9 cellular contexts compared by ENCODE assay signal in genomic region chr6:31541059-31541657, GRCh38. TPM values are rescaled to one million over a fixed set of nuclear protein-coding genes. Genes with fewer than 3 reads are reported as not detected.
DNase-seq lines count a peak whose midpoint lies in the region; ATAC-seq and TF ChIP-seq lines count a peak whose summit lies in the region.
"Had no signal": no experiment of that assay in that cellular context is flagged by ENCODE, and none has a peak within 500 bp of the region (broad histone marks: within the 10 kb centered on the region; RNA-seq: fewer than 3 reads in every experiment).

No MANE protein-coding gene starts in this region.

- peaks cover 52% of the 10 kb centered on the region for H3K36me3 ChIP-seq in OCI-LY7 (ENCODE audit: insufficient read depth, low read length)
- peaks cover 44% of the 10 kb centered on the region for H3K36me3 ChIP-seq in osteoblast (ENCODE audit: insufficient read depth, low read length)

- H3K4me1 ChIP-seq in OCI-LY7 (ENCODE audit: insufficient read depth, low read length, poor library complexity, severe bottlenecking): peaks cover 55% of the 10 kb centered on the region
- H3K4me1 ChIP-seq in foreskin keratinocyte: peaks cover 10% of the 10 kb centered on the region
- peaks cover 23% of the 10 kb centered on the region for H3K4me1 ChIP-seq in osteoblast (ENCODE audit: insufficient read depth, low read length)

- no peaks in the 10 kb centered on the region for H3K9me3 Mint-ChIP-seq in CD4-positive, alpha-beta T cell
- no peaks in the 10 kb centered on the region for H3K9me3 Mint-ChIP-seq in activated T-helper 2 cell treated with anti-CD3 and anti-CD28 coated beads, Interferon-gamma antibody, Interleukin-2, Interleukin-4, amounts not matched to agents 10 μg/mL and 5 μg/mL and 100 μg/mL, durations not matched to agents 14 hours and 24 hours and 36 hours

- peak; percentile 56 for ATAC-seq in CD4-positive, alpha-beta T cell (ENCODE audit: poor library complexity)
- ATAC-seq in foreskin keratinocyte: no peak
- ATAC-seq in GM18861 (IDR thresholded peaks at IDR 0.05; ENCODE audit: unreplicated experiment): no peak
- no peak for ATAC-seq in GM19455 (IDR thresholded peaks at IDR 0.05; ENCODE audit: unreplicated experiment)

- H3K36me3 Mint-ChIP-seq in CD4-positive, alpha-beta T cell (ENCODE audit: low read depth): peaks cover 53% of the 10 kb centered on the region
- peaks cover 50% of the 10 kb centered on the region for H3K36me3 Mint-ChIP-seq in activated T-helper 2 cell treated with anti-CD3 and anti-CD28 coated beads, Interferon-gamma antibody, Interleukin-2, Interleukin-4, amounts not matched to agents 10 μg/mL and 5 μg/mL and 100 μg/mL, durations not matched to agents 14 hours and 24 hours and 36 hours (ENCODE audit: low read depth)

- H3K9me3 ChIP-seq in CD4-positive, alpha-beta T cell (ENCODE audit: control insufficient read depth, low read length): no peaks in the 10 kb centered on the region
- H3K9me3 ChIP-seq in OCI-LY7 (ENCODE audit: low read length) (no peaks in the 10 kb centered on the region), osteoblast (ENCODE audit: low read depth, low read length) (no peaks in the 10 kb centered on the region)

- CTCF ChIA-PET in CD4-positive, alpha-beta T cell (lab: Charles Lee): interaction anchor here (1.4 to 3.9 kb wide), 6 partner anchors 10 to 58 kb away, joined by 3 to 30 read pairs (median 8); no protein-coding TSS in a partner anchor
- CTCF ChIA-PET in OCI-LY7 (lab: Charles Lee; ENCODE audit: unreplicated experiment): interaction anchor here (1.2 kb wide), 1 partner anchor 10 kb away, joined by 4 read pairs; no protein-coding TSS in a partner anchor

- H3K79me2 ChIP-seq in OCI-LY7 (ENCODE audit: insufficient read depth, low read depth, low read length) (peaks cover 69% of the 10 kb centered on the region), osteoblast (ENCODE audit: insufficient read depth, low read length) (peaks cover 58% of the 10 kb centered on the region)

- POLR2A ChIA-PET in CD4-positive, alpha-beta T cell (lab: Charles Lee): interaction anchor here (0.6 to 4.2 kb wide), 53 partner anchors 9 to 1303 kb away, joined by 3 to 106 read pairs (median 6); partner anchors contain the start of genes ABHD16A, AIF1, ATF6B and BAG6
- POLR2A ChIA-PET in OCI-LY7 (lab: Charles Lee): interaction anchor here (0.6 to 3.1 kb wide), 20 partner anchors 10 to 195 kb away, joined by 3 to 20 read pairs (median 4); partner anchors contain the start of genes AIF1, BAG6, CLIC1 and GPANK1

- no peaks in the 10 kb centered on the region for H3K27me3 Mint-ChIP-seq in CD4-positive, alpha-beta T cell
- no peaks in the 10 kb centered on the region for H3K27me3 Mint-ChIP-seq in activated T-helper 2 cell treated with anti-CD3 and anti-CD28 coated beads, Interferon-gamma antibody, Interleukin-2, Interleukin-4, amounts not matched to agents 10 μg/mL and 5 μg/mL and 100 μg/mL, durations not matched to agents 14 hours and 24 hours and 36 hours (ENCODE audit: low read depth)

- H4K20me1 ChIP-seq in OCI-LY7 (ENCODE audit: insufficient read depth, low read length): peaks cover 35% of the 10 kb centered on the region
- peaks cover 45% of the 10 kb centered on the region for H4K20me1 ChIP-seq in osteoblast (ENCODE audit: insufficient read depth, low read length)

- BruUV-seq in OCI-LY7 (replicated peaks; lab: Mats Ljungman, UMichigan): TSS peak; percentile 82

- H3K27ac ChIP-seq in CD4-positive, alpha-beta T cell (ENCODE audit: low read depth, low read length): peak overlapping the region; percentile 94
- H3K27ac ChIP-seq in OCI-LY7 (ENCODE audit: low read depth, low read length, poor library complexity, severe bottlenecking) (peak overlapping the region; percentile 83), foreskin keratinocyte (peak overlapping the region; percentile 97), osteoblast (ENCODE audit: low read depth, low read length) (peak overlapping the region; percentile 99)

- H3K9me2 ChIP-seq in OCI-LY7 (ENCODE audit: insufficient read depth, low read length): no peaks in the 10 kb centered on the region

- peak overlapping the region; percentile 96 for H3K4me3 Mint-ChIP-seq in CD4-positive, alpha-beta T cell
- H3K4me3 Mint-ChIP-seq in activated T-helper 2 cell treated with anti-CD3 and anti-CD28 coated beads, Interferon-gamma antibody, Interleukin-2, Interleukin-4, amounts not matched to agents 10 μg/mL and 5 μg/mL and 100 μg/mL, durations not matched to agents 14 hours and 24 hours and 36 hours (ENCODE audit: low read depth): peak overlapping the region; percentile 98

- H2AFZ ChIP-seq in OCI-LY7 (ENCODE audit: low read length): no peak overlapping the region
- peak overlapping the region; percentile 97 for H2AFZ ChIP-seq in osteoblast (ENCODE audit: low read length)

- DNase-seq in CD4-positive, alpha-beta T cell: peak; percentile 51 to 82 (median 62)
- DNase-seq in HFF-Myc (ENCODE audit: extremely low read depth, low read depth): no peak
- DNase-seq in OCI-LY7 (ENCODE audit: low spot score): peak; percentile 83
- peak; percentile 63 for DNase-seq in activated T-helper 2 cell treated with anti-CD3 and anti-CD28 coated beads, Interferon-gamma antibody, Interleukin-2, Interleukin-4, amounts not matched to agents 10 μg/mL and 5 μg/mL and 100 μg/mL, durations not matched to agents 14 hours and 24 hours and 36 hours (ENCODE audit: low spot score)
- no peak for DNase-seq in foreskin keratinocyte
- DNase-seq in osteoblast (ENCODE audit: insufficient read length, low spot score, missing footprints): peak; percentile 37

- no peak for TF ChIP-seq CTCF in CD4-positive, alpha-beta T cell (IDR thresholded peaks at IDR 0.05)
- TF ChIP-seq CTCF in HFF-Myc (IDR thresholded peaks at IDR 0.05; ENCODE audit: low read depth, low read length, missing control alignments): no peak
- no peak for TF ChIP-seq CTCF in OCI-LY7 (conservative IDR thresholded peaks at IDR 0.05; ENCODE audit: low read length)
- no peak for TF ChIP-seq CTCF in foreskin keratinocyte (conservative IDR thresholded peaks at IDR 0.05)
- TF ChIP-seq CTCF in osteoblast (IDR thresholded peaks at IDR 0.05; ENCODE audit: extremely low read depth, low read depth, low read length): no peak

- H3K4me2 ChIP-seq in OCI-LY7 (ENCODE audit: low read length): peak overlapping the region; percentile 100
- peak overlapping the region; percentile 97 for H3K4me2 ChIP-seq in osteoblast (ENCODE audit: insufficient read depth, low read length)

- H3K4me1 Mint-ChIP-seq in CD4-positive, alpha-beta T cell (ENCODE audit: low read depth): peaks cover 54% of the 10 kb centered on the region
- H3K4me1 Mint-ChIP-seq in activated T-helper 2 cell treated with anti-CD3 and anti-CD28 coated beads, Interferon-gamma antibody, Interleukin-2, Interleukin-4, amounts not matched to agents 10 μg/mL and 5 μg/mL and 100 μg/mL, durations not matched to agents 14 hours and 24 hours and 36 hours (ENCODE audit: low read depth): peaks cover 41% of the 10 kb centered on the region

- H3K4me3 ChIP-seq in HFF-Myc (replicated peaks; ENCODE audit: low read depth, low read length): peak overlapping the region; percentile 81
- H3K4me3 ChIP-seq in OCI-LY7 (ENCODE audit: low read depth, low read length, poor library complexity, severe bottlenecking): peak overlapping the region; percentile 77
- H3K4me3 ChIP-seq in osteoblast (ENCODE audit: insufficient read depth, low read length): peak overlapping the region; percentile 95

- intact Hi-C loops in CD4-positive, alpha-beta T cell (cut with DNase I, micrococcal nuclease): loop anchor here (2.0 to 5.0 kb wide), 2 partner anchors 294 to 416 kb away; partner anchors contain the start of genes NELFE (in 1 of the 2) and SKIC2 (in 1 of the 2)
- intact Hi-C loops in OCI-LY7 (cut with micrococcal nuclease; ENCODE audit: unreplicated experiment): loop anchor here (5.0 to 10.0 kb wide), 2 partner anchors 139 to 254 kb away; partner anchors contain the start of genes MICA and VARS1
- intact Hi-C loops in activated T-helper 2 cell treated with anti-CD3 and anti-CD28 coated beads, Interferon-gamma antibody, Interleukin-2, Interleukin-4, amounts not matched to agents 10 μg/mL and 5 μg/mL and 100 μg/mL, durations not matched to agents 14 hours and 24 hours and 36 hours (cut with micrococcal nuclease): loop anchor here (10.0 kb wide), 1 partner anchor 926 kb away; the partner anchor contains the start of genes MRPS18B and PPP1R10

- peak overlapping the region; percentile 99 for H3K27ac Mint-ChIP-seq in CD4-positive, alpha-beta T cell
- H3K27ac Mint-ChIP-seq in activated T-helper 2 cell treated with anti-CD3 and anti-CD28 coated beads, Interferon-gamma antibody, Interleukin-2, Interleukin-4, amounts not matched to agents 10 μg/mL and 5 μg/mL and 100 μg/mL, durations not matched to agents 14 hours and 24 hours and 36 hours: peak overlapping the region; percentile 95

- H3K27me3 ChIP-seq in CD4-positive, alpha-beta T cell (ENCODE audit: control insufficient read depth, insufficient read depth, low read length): no peaks in the 10 kb centered on the region
- H3K27me3 ChIP-seq in foreskin keratinocyte (no peaks in the 10 kb centered on the region), osteoblast (ENCODE audit: insufficient read depth, low read length) (no peaks in the 10 kb centered on the region)

RNA-seq across cellular contexts. Expression of gene DDX39B, which starts 0.6 kb away (rescaled TPM):
- total RNA-seq in CD4-positive, alpha-beta T cell: 100 to 1,000 TPM; 483 to 498 TPM
- total RNA-seq in OCI-LY7 (2014; rRNA removed; shearing (Covaris generic)): 736 and 747 TPM in 2 replicates
- total RNA-seq in OCI-LY7 (2022): 478 and 481 TPM in 2 replicates
- total RNA-seq in activated T-helper 2 cell treated with anti-CD3 and anti-CD28 coated beads, Interferon-gamma antibody, Interleukin-2, Interleukin-4, amounts not matched to agents 10 μg/mL and 5 μg/mL and 100 μg/mL, durations not matched to agents 14 hours and 24 hours and 36 hours: 579 and 583 TPM in 2 replicates
- total RNA-seq in foreskin keratinocyte: 425 and 443 TPM in 2 replicates
- polyA plus RNA-seq in foreskin keratinocyte: 258 and 281 TPM in 2 replicates
- 240 and 262 TPM in 2 replicates for total RNA-seq in osteoblast

RNA-seq across cellular contexts. Expression of gene ATP6V1G2, which starts 5.2 kb away (rescaled TPM):
- total RNA-seq in CD4-positive, alpha-beta T cell: 1 to 10 TPM; 2.6 to 3.3 TPM
- total RNA-seq in OCI-LY7 (2014; rRNA removed; shearing (Covaris generic)): 3.8 and 4.2 TPM in 2 replicates
- total RNA-seq in OCI-LY7 (2022): 14.1 and 15.9 TPM in 2 replicates
- 0.69 and 0.82 TPM in 2 replicates for total RNA-seq in activated T-helper 2 cell treated with anti-CD3 and anti-CD28 coated beads, Interferon-gamma antibody, Interleukin-2, Interleukin-4, amounts not matched to agents 10 μg/mL and 5 μg/mL and 100 μg/mL, durations not matched to agents 14 hours and 24 hours and 36 hours
- total RNA-seq in foreskin keratinocyte: 0.56 and 0.75 TPM in 2 replicates
- 0.65 and 1.2 TPM in 2 replicates for polyA plus RNA-seq in foreskin keratinocyte
- total RNA-seq in osteoblast: 2.2 and 2.9 TPM in 2 replicates

RNA-seq across cellular contexts. Expression of gene NFKBIL1, which starts 6.2 kb away (rescaled TPM):
- 1 to 10 TPM; 7.6 to 9.3 TPM for total RNA-seq in CD4-positive, alpha-beta T cell
- 17.1 and 21.8 TPM in 2 replicates for total RNA-seq in OCI-LY7 (2014; rRNA removed; shearing (Covaris generic))
- 22.7 and 23.2 TPM in 2 replicates for total RNA-seq in OCI-LY7 (2022)
- total RNA-seq in activated T-helper 2 cell treated with anti-CD3 and anti-CD28 coated beads, Interferon-gamma antibody, Interleukin-2, Interleukin-4, amounts not matched to agents 10 μg/mL and 5 μg/mL and 100 μg/mL, durations not matched to agents 14 hours and 24 hours and 36 hours: 15.7 and 17.6 TPM in 2 replicates
- 14.7 and 16.2 TPM in 2 replicates for total RNA-seq in foreskin keratinocyte
- polyA plus RNA-seq in foreskin keratinocyte: 19.5 and 19.8 TPM in 2 replicates
- 43.6 and 56.8 TPM in 2 replicates for total RNA-seq in osteoblast

RNA-seq across cellular contexts. Expression of gene MCCD1, which starts 12.4 kb away (rescaled TPM):
- not detected for total RNA-seq in CD4-positive, alpha-beta T cell
- not detected in 2 replicates for total RNA-seq in OCI-LY7 (2014; rRNA removed; shearing (Covaris generic))
- total RNA-seq in OCI-LY7 (2022): not detected in 2 replicates
- total RNA-seq in activated T-helper 2 cell treated with anti-CD3 and anti-CD28 coated beads, Interferon-gamma antibody, Interleukin-2, Interleukin-4, amounts not matched to agents 10 μg/mL and 5 μg/mL and 100 μg/mL, durations not matched to agents 14 hours and 24 hours and 36 hours: not detected in 2 replicates
- not detected in 2 replicates for total RNA-seq in foreskin keratinocyte
- not detected in 2 replicates for polyA plus RNA-seq in foreskin keratinocyte
- not detected in 2 replicates for total RNA-seq in osteoblast
- total RNA-seq: SK-MEL-5 had no signal

RNA-seq across cellular contexts. Expression of gene LTA, which starts 30.9 kb away (rescaled TPM):
- total RNA-seq in CD4-positive, alpha-beta T cell: 10 to 100 TPM; 15.4 to 16.7 TPM
- total RNA-seq in OCI-LY7 (2014; rRNA removed; shearing (Covaris generic)): 0.98 and 1.1 TPM in 2 replicates
- total RNA-seq in OCI-LY7 (2022) (4.1 and 4.3 TPM in 2 replicates), foreskin keratinocyte (not detected in 2 replicates), osteoblast (not detected in 2 replicates)
- 293 and 308 TPM in 2 replicates for total RNA-seq in activated T-helper 2 cell treated with anti-CD3 and anti-CD28 coated beads, Interferon-gamma antibody, Interleukin-2, Interleukin-4, amounts not matched to agents 10 μg/mL and 5 μg/mL and 100 μg/mL, durations not matched to agents 14 hours and 24 hours and 36 hours
- polyA plus RNA-seq in foreskin keratinocyte: not detected in 2 replicates
- total RNA-seq: SK-MEL-5 had no signal

Comparison
In these comparisons a context has a peak if more than half of its experiments do, and no peak if none do; other contexts are left out.
1. DNase-seq: peak in CD4-positive, alpha-beta T cell (10 of 10), OCI-LY7 (single experiment), activated T-helper 2 cell treated with anti-CD3 and anti-CD28 coated beads, Interferon-gamma antibody, Interleukin-2, Interleukin-4, amounts not matched to agents 10 μg/mL and 5 μg/mL and 100 μg/mL, durations not matched to agents 14 hours and 24 hours and 36 hours (single experiment) and osteoblast (single experiment); none in HFF-Myc (single experiment) and foreskin keratinocyte (0 of 2).
2. Peak in every context shown above with its lines, with median percentiles within 50 percentile points of each other: H3K27ac ChIP-seq and H3K4me3 ChIP-seq.